Comparison of ENCODE assay signal across 8 cellular contexts in genomic region chr13:52127378-52127777, GRCh38. TPM values are rescaled to one million over a fixed set of nuclear protein-coding genes. Genes with fewer than 3 reads are reported as not detected.
A peak's percentile ranks its signal among the peaks of the same experiment; 100 is the strongest.
DNase-seq lines count a peak whose midpoint lies in the region; ATAC-seq and TF ChIP-seq lines count a peak whose summit lies in the region.

No MANE protein-coding gene starts in this region.

- H3K79me1 ChIP-seq in IMR-90 (ENCODE audit: low read depth in 1 of 2, low read length in 2 of 2), result no peaks in the 10 kb centered on the region

- WGBS in heart right ventricle, 2 donors, result 39 to 47% methylated on average over 6 of the region's 6 CpGs
- no CpG with 5 or more reads among the region's 6 CpGs for WGBS in IMR-90 (ENCODE audit: extremely low coverage in 2 of 2, insufficient read length in 1 of 2), 2 experiments
- 28% methylated on average over 6 of the region's 6 CpGs for WGBS in esophagus muscularis mucosa

- H4K20me1 ChIP-seq in IMR-90 (ENCODE audit: insufficient read depth, low read length), result no peaks in the 10 kb centered on the region

- peaks cover 15% of the 10 kb centered on the region for H3K4me1 Mint-ChIP-seq in T-helper 2 cell treated with Interferon-gamma antibody and Interleukin-4, amounts not matched to agents 5 μg/mL and 100 μg/mL, for 36 hours (ENCODE audit: low read depth)

- H4K8ac ChIP-seq in IMR-90 (ENCODE audit: low read depth in 2 of 2, low read length in 2 of 2), result no peak overlapping the region

- H3K27ac ChIP-seq in heart right ventricle, result no peak overlapping the region
- no peak overlapping the region for H3K27ac ChIP-seq in IMR-90 (ENCODE audit: insufficient read depth, low read length)
- H3K27ac ChIP-seq in esophagus muscularis mucosa (replicated peaks in 1 of 4), result peak overlapping the region; percentile 35 to 57 (median 44)
- H3K27ac ChIP-seq in thoracic aorta, result peak overlapping the region; percentile 7

- no peak overlapping the region for H2AK5ac ChIP-seq in IMR-90 (ENCODE audit: low read depth, low read length)

- H3K14ac ChIP-seq in IMR-90 (replicated peaks; ENCODE audit: low read depth, low read length), result no peak overlapping the region

- no peak overlapping the region for H2AFZ ChIP-seq in IMR-90 (replicated peaks; ENCODE audit: low read length, poor library complexity)

- H3K18ac ChIP-seq in IMR-90 (ENCODE audit: low read depth, low read length), result no peak overlapping the region

- TF ChIP-seq CTCF in heart right ventricle (IDR thresholded peaks at IDR 0.05) (no peak), IMR-90 (conservative IDR thresholded peaks at IDR 0.05; ENCODE audit: low read depth, low read length) (no peak), esophagus muscularis mucosa (IDR thresholded peaks at IDR 0.05) (no peak), thoracic aorta (IDR thresholded peaks at IDR 0.05) (no peak)

- POLR2A ChIA-PET in IMR-90 (lab: Charles Lee; ENCODE audit: unreplicated experiment), result no interaction called here

- H3K9me3 Mint-ChIP-seq in T-helper 2 cell treated with Interferon-gamma antibody and Interleukin-4, amounts not matched to agents 5 μg/mL and 100 μg/mL, for 36 hours, result no peaks in the 10 kb centered on the region

- H3K56ac ChIP-seq in IMR-90 (ENCODE audit: extremely low read depth, insufficient read depth, low read length), result no peak overlapping the region

- H3K4me1 ChIP-seq in heart right ventricle (peaks cover 0 to 22% (median 13%) of the 10 kb centered on the region in 9 donors), IMR-90 (ENCODE audit: control insufficient read depth, insufficient read depth, low read length) (no peaks in the 10 kb centered on the region), esophagus muscularis mucosa (peaks cover 13 to 28% (median 24%) of the 10 kb centered on the region in 4 donors), thoracic aorta (ENCODE audit: control insufficient read depth in 1 of 2, low read depth in 2 of 2) (peaks cover 0 to 12% of the 10 kb centered on the region in 2 donors)

- BruUV-seq in IMR-90 (replicated peaks; lab: Mats Ljungman, UMichigan), result no TSS peak

- DNase-seq in heart right ventricle (no peak), cardiac septum (ENCODE audit: low spot score) (no peak), IMR-90 (no peak), esophagus muscularis mucosa (ENCODE audit: extremely low spot score) (no peak), thoracic aorta (ENCODE audit: low spot score) (no peak), globus pallidus (ENCODE audit: low spot score) (no peak), ecto neural progenitor cell (ENCODE audit: low spot score) (no peak)
- DNase-seq in T-helper 2 cell treated with Interferon-gamma antibody and Interleukin-4, amounts not matched to agents 5 μg/mL and 100 μg/mL, for 36 hours (ENCODE audit: low spot score), result no peak

- H3K27me3 Mint-ChIP-seq in T-helper 2 cell treated with Interferon-gamma antibody and Interleukin-4, amounts not matched to agents 5 μg/mL and 100 μg/mL, for 36 hours (ENCODE audit: low read depth), result peaks cover 29% of the 10 kb centered on the region

- H2BK5ac ChIP-seq in IMR-90 (ENCODE audit: low read depth, low read length, poor library complexity, severe bottlenecking), result no peak overlapping the region

- no peak overlapping the region for H2BK120ac ChIP-seq in IMR-90 (ENCODE audit: low read depth, low read length)

- H2AK9ac ChIP-seq in IMR-90 (replicated peaks; ENCODE audit: low read depth, low read length, poor library complexity), result no peak overlapping the region

- H3K4me2 ChIP-seq in IMR-90 (ENCODE audit: low read depth, low read length), result peak overlapping the region; percentile 49; the same call in 1 of the 2 replicates

- H4K5ac ChIP-seq in IMR-90 (ENCODE audit: low read depth, low read length), result no peak overlapping the region

- no peaks in the 10 kb centered on the region for H3K27me3 ChIP-seq in heart right ventricle
- peaks cover 2% of the 10 kb centered on the region for H3K27me3 ChIP-seq in IMR-90 (ENCODE audit: control insufficient read depth, insufficient read depth, low read length)
- no peaks in the 10 kb centered on the region for H3K27me3 ChIP-seq in esophagus muscularis mucosa
- H3K27me3 ChIP-seq in thoracic aorta (replicated peaks; ENCODE audit: insufficient read depth), result no peaks in the 10 kb centered on the region

- H3K9me1 ChIP-seq in IMR-90 (ENCODE audit: insufficient read depth, low read length), result no peaks in the 10 kb centered on the region; the same call in 1 of the 2 replicates

- H3K4me3 ChIP-seq in heart right ventricle (peak overlapping the region in 3 of 10 donors; percentile 73 to 78 (median 78)), IMR-90 (ENCODE audit: insufficient read depth, low read depth, low read length) (no peak overlapping the region), esophagus muscularis mucosa (peak overlapping the region; percentile 63 to 80 (median 69)), thoracic aorta (peak overlapping the region; percentile 75)

- H3K23ac ChIP-seq in IMR-90 (ENCODE audit: low read depth, low read length), result no peak overlapping the region

- no peak overlapping the region for H3K4ac ChIP-seq in IMR-90 (ENCODE audit: low read depth, low read length)

- no peak overlapping the region for H2BK20ac ChIP-seq in IMR-90 (ENCODE audit: low read depth, low read length)

- TF ChIP-seq POLR2A in IMR-90 (IDR thresholded peaks at IDR 0.05; ENCODE audit: low read depth, low read length), result no peak
- TF ChIP-seq POLR2A in esophagus muscularis mucosa (IDR thresholded peaks at IDR 0.05; ENCODE audit: low read depth), result no peak

- no peak overlapping the region for H4K91ac ChIP-seq in IMR-90 (ENCODE audit: insufficient read depth, low read depth, low read length)

- no peak overlapping the region for H3K27ac Mint-ChIP-seq in T-helper 2 cell treated with Interferon-gamma antibody and Interleukin-4, amounts not matched to agents 5 μg/mL and 100 μg/mL, for 36 hours

- no peak overlapping the region for H2BK15ac ChIP-seq in IMR-90 (ENCODE audit: low read depth, low read length)

- no peak for TF ChIP-seq EP300 in esophagus muscularis mucosa (IDR thresholded peaks at IDR 0.05)

- intact Hi-C loops in heart right ventricle (cut with DNase I), result loop anchor here (1.0 to 10.0 kb wide), 15 partner anchors 53 to 313 kb away; partner anchors contain the start of gene TMEM272 (in 4 of the 10)
- intact Hi-C loops in cardiac septum (cut with DNase I), result loop anchor here (2.0 to 5.0 kb wide), 4 partner anchors 57 to 310 kb away; partner anchors contain the start of gene TMEM272
- intact Hi-C loops in IMR-90 (cut with micrococcal nuclease), result loop anchor here (1.0 to 10.0 kb wide), 9 partner anchors 56 to 1002 kb away; partner anchors contain the start of genes TMEM272 and WDFY2
- intact Hi-C loops in esophagus muscularis mucosa (cut with DNase I), result loop anchor here (5.0 kb wide), 4 partner anchors 125 to 325 kb away; partner anchors contain the start of gene VPS36

- no peak overlapping the region for H3K4me3 Mint-ChIP-seq in T-helper 2 cell treated with Interferon-gamma antibody and Interleukin-4, amounts not matched to agents 5 μg/mL and 100 μg/mL, for 36 hours

- TF ChIP-seq RAD21 in IMR-90 (IDR thresholded peaks at IDR 0.05; ENCODE audit: low read length), result no peak

- H3K36me3 ChIP-seq in heart right ventricle (peaks cover 0 to 20% (median 16%) of the 10 kb centered on the region in 9 donors), IMR-90 (ENCODE audit: control insufficient read depth, insufficient read depth, low read length) (peaks cover 8% of the 10 kb centered on the region), esophagus muscularis mucosa (peaks cover 0 to 18% (median 13%) of the 10 kb centered on the region in 4 donors), thoracic aorta (no peaks in the 10 kb centered on the region)

- ATAC-seq in heart right ventricle, result peak in 5 of 8 donors; percentile 5 to 16 (median 6)
- ATAC-seq in IMR-90 (ENCODE audit: low read depth), result peak; percentile 4
- peak; percentile 25 for ATAC-seq in thoracic aorta (ENCODE audit: insufficient number of reproducible peaks, low FRiP score, low read depth)

- in situ Hi-C loops in IMR-90 (cut with MboI; ENCODE audit: low sequenced_read_pairs), result loop anchor here (5.0 to 25.0 kb wide), 3 partner anchors 125 to 715 kb away; no protein-coding TSS in a partner anchor

- peaks cover 7% of the 10 kb centered on the region for H3K36me3 Mint-ChIP-seq in T-helper 2 cell treated with Interferon-gamma antibody and Interleukin-4, amounts not matched to agents 5 μg/mL and 100 μg/mL, for 36 hours (ENCODE audit: low read depth)

- CTCF ChIA-PET in IMR-90 (lab: Yijun Ruan, JAX), result interaction anchor here (0.6 to 2.0 kb wide), 15 partner anchors 9 to 313 kb away, joined by 3 to 14 read pairs (median 4); no protein-coding TSS in a partner anchor

- H3K9me3 ChIP-seq in heart right ventricle (peaks cover 0 to 4% (median 0%) of the 10 kb centered on the region in 11 donors), IMR-90 (ENCODE audit: control insufficient read depth, insufficient read depth, low read length) (no peaks in the 10 kb centered on the region), esophagus muscularis mucosa (no peaks in the 10 kb centered on the region), thoracic aorta (no peaks in the 10 kb centered on the region)

- no peak overlapping the region for H3K9ac ChIP-seq in IMR-90 (ENCODE audit: low read depth, low read length)

- dilution Hi-C loops in IMR-90 (cut with HindIII; ENCODE audit: low sequenced_read_pairs, unreplicated experiment), result no loop called here

RNA-seq across cellular contexts. Expression of gene NEK5, which starts 1.5 kb away (rescaled TPM):
- total RNA-seq in heart right ventricle, result under 1 TPM in 9 of 10 donors, not detected in 1; 0.10 to 0.93 (median 0.27) TPM
- polyA plus RNA-seq in heart right ventricle, result under 1 TPM; 0.03 to 0.15 TPM
- total RNA-seq in cardiac septum, result 0.67 TPM
- total RNA-seq in IMR-90 (2012; rRNA removed), result under 0.01 TPM in 1 of 2 replicates, not detected in the other
- 0.03 TPM in 1 of 2 replicates, not detected in the other for polyA plus RNA-seq in IMR-90 (2012; rRNA removed)
- 0.01 TPM in 1 of 2 replicates, not detected in the other for polyA plus RNA-seq in IMR-90 (2012; cell fraction: cytosol; rRNA removed)
- 0.07 TPM in 1 of 2 replicates, not detected in the other for polyA plus RNA-seq in IMR-90 (2012; cell fraction: nucleus; rRNA removed; ENCODE audit: low replicate concordance)
- total RNA-seq in esophagus muscularis mucosa, result under 1 TPM in 3 of 4 donors, not detected in 1; 0.17 to 0.34 (median 0.26) TPM
- total RNA-seq in thoracic aorta, result under 1 TPM; 0.27 to 0.28 TPM

RNA-seq across cellular contexts. Expression of gene NEK3, which starts 32.0 kb away (rescaled TPM):
- total RNA-seq in heart right ventricle (1 to 10 TPM; 4.5 to 7.1 (median 5.8) TPM), cardiac septum (7.5 TPM), IMR-90 (2012; rRNA removed) (3.6 and 6.9 TPM in 2 replicates), esophagus muscularis mucosa (10 to 100 TPM in 1 of 4 donors, 1 to 10 TPM in 3; 5.0 to 11.6 (median 6.9) TPM), thoracic aorta (10 to 100 TPM; 10.4 to 16.4 TPM)
- polyA plus RNA-seq in heart right ventricle (10 to 100 TPM in 1 of 2 donors, 1 to 10 TPM in 1; 7.5 to 37.9 TPM), IMR-90 (2012; rRNA removed) (7.5 and 9.2 TPM in 2 replicates)
- polyA plus RNA-seq in IMR-90 (2012; cell fraction: cytosol; rRNA removed), result 1.1 and 3.0 TPM in 2 replicates
- 2.5 and 29.4 TPM in 2 replicates for polyA plus RNA-seq in IMR-90 (2012; cell fraction: nucleus; rRNA removed; ENCODE audit: low replicate concordance)

Comparison
In these comparisons a context has a peak if more than half of its experiments do, and no peak if none do; other contexts are left out.
1. H3K27ac ChIP-seq: peak in esophagus muscularis mucosa (4 of 4) and thoracic aorta (2 of 2); none in heart right ventricle (0 of 10) and IMR-90 (single experiment).
2. Peak in every context shown above with its lines, with median percentiles within 50 percentile points of each other: ATAC-seq.